7 cellular contexts compared by ENCODE assay signal in the genomic region with DNA sequence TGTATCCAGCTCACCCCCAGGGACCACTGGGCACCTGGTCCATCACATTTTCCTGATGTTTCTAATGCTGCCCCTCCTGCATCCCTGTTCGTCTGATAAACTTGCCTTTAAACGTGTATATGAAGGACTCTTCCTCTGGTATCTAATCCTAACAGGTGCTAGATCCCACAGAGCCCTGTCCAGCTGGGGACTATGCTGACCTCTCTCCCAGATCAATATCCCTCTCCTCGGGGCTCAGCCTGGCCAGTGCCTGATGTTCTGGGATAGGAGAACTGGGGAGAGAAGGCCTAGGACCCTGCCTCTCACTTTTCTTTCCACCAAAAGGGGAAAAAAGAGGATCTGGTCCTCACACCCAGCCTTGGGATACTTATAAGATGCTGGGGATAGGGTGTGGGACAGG. TPM values are rescaled to one million over a fixed set of nuclear protein-coding genes. Genes with fewer than 3 reads are reported as not detected.
"Had no signal": no experiment of that assay in that cellular context is flagged by ENCODE, and none has a peak within 500 bp of the region (broad histone marks: within the 10 kb centered on the region; RNA-seq: fewer than 3 reads in every experiment).

No MANE protein-coding gene starts in this region.

- H3K4me3 ChIP-seq: GM23248 had no signal

- DNase-seq: GM23248, GOT3, HCEC 1CT had no signal

- H3K27ac Mint-ChIP-seq: H9, IgD-negative memory B cell had no signal

- H3K4me3 Mint-ChIP-seq: H9, IgD-negative memory B cell had no signal

- FAIRE-seq: H54, HTR-8/SVneo had no signal

- H3K9me3 Mint-ChIP-seq: H9, IgD-negative memory B cell had no signal

- H3K9ac ChIP-seq: GM23248 had no signal

- H3K27ac ChIP-seq: GM23248 had no signal

- H2AFZ ChIP-seq: GM23248 had no signal

RNA-seq across cellular contexts. Expression of a gene that starts 1.4 kb away (rescaled TPM):
- total RNA-seq: GM23248, H9 had no signal
- polyA plus RNA-seq: GM23248, IgD-negative memory B cell had no signal
